1 cellular context compared by ENCODE assay signal in the genomic region with DNA sequence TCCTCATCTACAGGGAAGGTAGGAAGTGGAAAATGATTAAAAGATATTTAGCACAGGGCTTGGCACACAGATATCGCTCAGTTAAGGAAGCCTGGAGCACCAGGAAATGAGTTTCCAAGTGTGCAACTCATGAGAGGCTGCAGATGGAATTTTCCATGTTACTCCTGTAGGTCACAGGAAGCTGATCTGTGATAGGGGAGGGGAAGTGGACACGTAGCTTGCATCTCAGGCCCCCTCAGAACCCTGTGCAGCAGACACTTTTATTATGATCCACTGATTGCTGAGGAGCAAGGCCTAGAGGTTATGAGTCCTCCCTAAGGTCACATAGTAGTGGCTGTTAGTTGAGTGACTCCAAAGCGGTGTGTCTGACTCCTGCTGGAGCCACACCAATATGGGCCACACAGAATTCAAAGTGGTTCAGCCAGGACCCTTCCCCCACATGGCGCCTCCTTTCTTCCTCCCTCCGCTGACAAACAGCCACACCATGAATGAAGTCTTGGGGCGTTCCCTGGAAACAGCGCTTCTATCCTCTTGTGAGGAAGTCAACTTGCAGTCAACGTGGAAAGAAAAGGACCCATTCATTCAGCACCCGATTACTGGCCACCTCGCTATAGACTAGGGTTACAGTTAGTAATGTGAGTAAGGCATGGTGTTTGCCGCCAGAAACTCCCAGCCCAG.
A peak's percentile ranks its signal among the peaks of the same experiment; 100 is the strongest.
TF ChIP-seq lines count a peak whose summit lies in the region.

No MANE protein-coding gene starts in this region.

TF ChIP-seq in H1, 55 proteins besides CTCF, POLR2A, EP300 and RAD21:
- TF ChIP-seq RNF2 (IDR thresholded peaks at IDR 0.05; ENCODE audit: borderline replicate concordance, low read depth, low read length, missing control alignments, poor library complexity, severe bottlenecking) (no peak), BCL11A (IDR thresholded peaks at IDR 0.05; ENCODE audit: low read depth in 2 of 2, low read length in 2 of 2) (no peak), E2F6 (IDR thresholded peaks at IDR 0.05) (0 out of 2 replicates have a peak, but pooled peaks have one; percentile 10), CREB1 (IDR thresholded peaks at IDR 0.05) (no peak)
